In genomic region chr3:187745201-187746058, GRCh38 we compare ENCODE assay signal across 8 cellular contexts. TPM values are rescaled to one million over a fixed set of nuclear protein-coding genes. Genes with fewer than 3 reads are reported as not detected.
DNase-seq lines count a peak whose midpoint lies in the region; ATAC-seq and TF ChIP-seq lines count a peak whose summit lies in the region.

Gene BCL6 (minus strand): TSS chr3:187745468. CDS start chr3:187733693, 11,775 bp downstream.

- peak within 1 kb of the TSS; percentile 95 for H3K4me3 Mint-ChIP-seq in activated naive CD8-positive, alpha-beta T cell treated with anti-CD3 and anti-CD28 coated beads, Interleukin-2, amount 50 U/mL, for 24 hours
- peak within 1 kb of the TSS; percentile 94 for H3K4me3 Mint-ChIP-seq in osteocyte (ENCODE audit: unreplicated experiment)

- H3K4me3 ChIP-seq in GM08714 (ENCODE audit: low read length), result peak within 1 kb of the TSS; percentile 51
- H3K4me3 ChIP-seq in tibial artery, result peak within 1 kb of the TSS; percentile 75 to 78

- no peaks in the 10 kb centered on the region for H3K9me3 Mint-ChIP-seq in activated naive CD8-positive, alpha-beta T cell treated with anti-CD3 and anti-CD28 coated beads, Interleukin-2, amount 50 U/mL, for 24 hours
- H3K9me3 Mint-ChIP-seq in osteocyte (ENCODE audit: unreplicated experiment), result no peaks in the 10 kb centered on the region

- peak within 1 kb of the TSS; percentile 100 for H3K27ac Mint-ChIP-seq in activated naive CD8-positive, alpha-beta T cell treated with anti-CD3 and anti-CD28 coated beads, Interleukin-2, amount 50 U/mL, for 24 hours
- peak within 1 kb of the TSS; percentile 100 for H3K27ac Mint-ChIP-seq in osteocyte (ENCODE audit: unreplicated experiment)

- H3K27me3 Mint-ChIP-seq in activated naive CD8-positive, alpha-beta T cell treated with anti-CD3 and anti-CD28 coated beads, Interleukin-2, amount 50 U/mL, for 24 hours, result no peaks in the 10 kb centered on the region
- no peaks in the 10 kb centered on the region for H3K27me3 Mint-ChIP-seq in osteocyte (ENCODE audit: unreplicated experiment)

- TF ChIP-seq CTCF in osteocyte (IDR thresholded peaks at IDR 0.05) (no peak), tibial artery (IDR thresholded peaks at IDR 0.05) (no peak)

- H3K9me3 ChIP-seq in tibial artery, result no peaks in the 10 kb centered on the region

- intact Hi-C loops in Right ventricle myocardium inferior (cut with DNase I), result loop anchor here (2.0 to 10.0 kb wide), 6 partner anchors 203 to 839 kb away; no protein-coding TSS in a partner anchor
- intact Hi-C loops in tibial artery (cut with DNase I; ENCODE audit: low total_unique reads), result loop anchor here (2.0 to 10.0 kb wide), 4 partner anchors 307 to 859 kb away; partner anchors contain the start of gene LPP

- peaks cover 80% of the 10 kb centered on the region for H3K4me1 Mint-ChIP-seq in activated naive CD8-positive, alpha-beta T cell treated with anti-CD3 and anti-CD28 coated beads, Interleukin-2, amount 50 U/mL, for 24 hours
- peaks cover 63% of the 10 kb centered on the region for H3K4me1 Mint-ChIP-seq in osteocyte (ENCODE audit: unreplicated experiment)

- peak; percentile 83 for ATAC-seq in HG02840 (IDR thresholded peaks at IDR 0.05; ENCODE audit: low FRiP score, unreplicated experiment)
- ATAC-seq in activated naive CD8-positive, alpha-beta T cell treated with anti-CD3 and anti-CD28 coated beads, Interleukin-2, amount 50 U/mL, for 24 hours, result peak; percentile 35
- ATAC-seq in Right ventricle myocardium inferior, result peak; percentile 73

- H3K27ac ChIP-seq in tibial artery, result peak within 1 kb of the TSS; percentile 93 to 99

- no peaks in the 10 kb centered on the region for H3K36me3 ChIP-seq in tibial artery

- H3K4me1 ChIP-seq in tibial artery, result peaks cover 0 to 38% (median 21%) of the 10 kb centered on the region in 4 donors

- peaks cover 5% of the 10 kb centered on the region for H3K36me3 Mint-ChIP-seq in activated naive CD8-positive, alpha-beta T cell treated with anti-CD3 and anti-CD28 coated beads, Interleukin-2, amount 50 U/mL, for 24 hours (ENCODE audit: low read depth)
- no peaks in the 10 kb centered on the region for H3K36me3 Mint-ChIP-seq in osteocyte (ENCODE audit: unreplicated experiment)

- DNase-seq in NCI-H1436 treated with DMSO at 0.1 percent for 48 hours (lab: John Stamatoyannopoulos, UW), result peak; percentile 92
- peak; percentile 79 for DNase-seq in T follicular helper cell (ENCODE audit: low read depth)
- DNase-seq in activated naive CD8-positive, alpha-beta T cell treated with anti-CD3 and anti-CD28 coated beads, Interleukin-2, amount 50 U/mL, for 24 hours, result peak; percentile 87
- peak; percentile 96 for DNase-seq in Right ventricle myocardium inferior (ENCODE audit: missing footprints)
- peak; percentile 95 for DNase-seq in osteocyte (ENCODE audit: extremely low spot score, unreplicated experiment)
- DNase-seq in tibial artery, result peak; percentile 94 to 96

- no peaks in the 10 kb centered on the region for H3K27me3 ChIP-seq in tibial artery

RNA-seq across cellular contexts. Expression of gene BCL6, which starts in this region (rescaled TPM):
- total RNA-seq in Right ventricle myocardium inferior (95.5 TPM), osteocyte (69.3 and 84.8 TPM in 2 replicates)

Comparison
In these comparisons a context has a peak if more than half of its experiments do, and no peak if none do; other contexts are left out.
1. Peak in every context shown above with its lines: DNase-seq, ATAC-seq, H3K4me3 ChIP-seq and H3K27ac ChIP-seq.